ENCODE assay signal across 15 cellular contexts in the genomic region with DNA sequence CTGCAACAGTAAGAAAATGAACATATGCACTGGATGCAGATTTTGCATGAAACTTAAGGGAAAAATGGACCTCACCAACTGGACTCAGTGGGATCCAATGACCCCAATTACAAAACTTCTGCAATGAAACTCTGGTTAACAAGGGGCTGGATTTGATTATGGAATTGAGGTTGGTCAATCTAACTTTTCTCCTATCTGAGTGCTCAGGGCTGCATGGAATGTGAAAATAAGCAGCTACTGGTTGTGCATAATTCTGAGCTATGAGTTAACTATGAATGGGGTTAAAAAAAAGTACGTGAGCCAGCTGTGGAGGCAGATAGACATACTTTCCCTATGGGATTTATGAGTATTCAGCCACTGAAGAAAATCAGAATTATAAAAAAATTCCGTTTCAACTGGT. TPM values are rescaled to one million over a fixed set of nuclear protein-coding genes. Genes with fewer than 3 reads are reported as not detected.
DNase-seq lines count a peak whose midpoint lies in the region; ATAC-seq and TF ChIP-seq lines count a peak whose summit lies in the region.
"Had no signal": no experiment of that assay in that cellular context is flagged by ENCODE, and none has a peak within 500 bp of the region (broad histone marks: within the 10 kb centered on the region; RNA-seq: fewer than 3 reads in every experiment).

No MANE protein-coding gene starts in this region.

- CTCF ChIA-PET in WTC11 (lab: Charles Lee) = interaction anchor here (0.7 to 1.3 kb wide), 4 partner anchors 8 to 121 kb away, joined by 3 to 4 read pairs (median 4); no protein-coding TSS in a partner anchor

- peaks cover 9% of the 10 kb centered on the region for H3K36me3 Mint-ChIP-seq in WTC11

- TF ChIP-seq CTCF in WTC11 (IDR thresholded peaks at IDR 0.05) (no peak), fibroblast of the aortic adventitia (IDR thresholded peaks at IDR 0.05; ENCODE audit: insufficient read depth, low read length) (no peak), parathyroid adenoma (IDR thresholded peaks at IDR 0.05) (no peak)

- no peaks in the 10 kb centered on the region for H3K27me3 Mint-ChIP-seq in WTC11 (ENCODE audit: low read depth)

- in situ Hi-C loops in G401 (cut with HindIII; ENCODE audit: low sequenced_read_pairs) = no loop called here

- H3K79me2 ChIP-seq in parathyroid adenoma = no peaks in the 10 kb centered on the region

- no peak overlapping the region for H3K27ac Mint-ChIP-seq in WTC11

- H3K4me3 ChIP-seq in fibroblast of the aortic adventitia (ENCODE audit: low read depth, low read length) (no peak overlapping the region), parathyroid adenoma (ENCODE audit: low read depth, low read length) (no peak overlapping the region)
- H3K4me3 ChIP-seq: BLaER1 treated with 17β-estradiol and CSF1 and Interleukin-3, amounts not matched to agents 10 nM and 100 nM had no signal

- H3K9ac ChIP-seq in parathyroid adenoma = no peak overlapping the region
- H3K9ac ChIP-seq: BLaER1 treated with 17β-estradiol and CSF1 and Interleukin-3, amounts not matched to agents 10 nM and 100 nM had no signal

- H3K9me3 Mint-ChIP-seq in WTC11 = peaks cover 26% of the 10 kb centered on the region

- H2AFZ ChIP-seq in parathyroid adenoma = peak overlapping the region; percentile 65

- no peak overlapping the region for H3K4me2 ChIP-seq in parathyroid adenoma (ENCODE audit: low read length)
- H3K4me2 ChIP-seq: BLaER1 treated with 17β-estradiol and CSF1 and Interleukin-3, amounts not matched to agents 10 nM and 100 nM had no signal

- H3K4me1 ChIP-seq in parathyroid adenoma = no peaks in the 10 kb centered on the region

- H3K4me3 Mint-ChIP-seq in WTC11 = peak overlapping the region; percentile 34

- H3K9me3 ChIP-seq in parathyroid adenoma (ENCODE audit: control insufficient read depth, low read length) = no peaks in the 10 kb centered on the region

- DNase-seq in WTC11 (ENCODE audit: low spot score) = no peak
- peak; percentile 39 for DNase-seq in fibroblast of the aortic adventitia (ENCODE audit: low read depth)
- DNase-seq in cortex of kidney (lab: John Stamatoyannopoulos, UW) = no peak
- no peak for DNase-seq in G401 (ENCODE audit: low spot score)
- no peak for DNase-seq in NCI-H748 (lab: John Stamatoyannopoulos, UW; ENCODE audit: unreplicated experiment)
- no peak for DNase-seq in T-helper 2 cell
- DNase-seq: DMS 273 treated with DMSO at 0.1 percent for 48 hours, HCEC 1CT, Karpas-422, NCI-H2029, NCI-H510A, SIG-M5 had no signal

- peaks cover 20% of the 10 kb centered on the region for H3K4me1 Mint-ChIP-seq in WTC11

- POLR2A ChIA-PET in WTC11 (lab: Charles Lee) = no interaction called here

- H3K27ac ChIP-seq in parathyroid adenoma = no peak overlapping the region
- H3K27ac ChIP-seq: BLaER1 treated with 17β-estradiol and CSF1 and Interleukin-3, amounts not matched to agents 10 nM and 100 nM had no signal

- peak; percentile 14 for ATAC-seq in GM18502 (IDR thresholded peaks at IDR 0.05; ENCODE audit: poor library complexity, unreplicated experiment)
- no peak for ATAC-seq in WTC11

- no peaks in the 10 kb centered on the region for H3K36me3 ChIP-seq in parathyroid adenoma (ENCODE audit: control insufficient read depth, insufficient read depth, low read length)
- H3K36me3 ChIP-seq: BLaER1 treated with 17β-estradiol and CSF1 and Interleukin-3, amounts not matched to agents 10 nM and 100 nM had no signal

- H3K27me3 ChIP-seq in parathyroid adenoma (ENCODE audit: control insufficient read depth, insufficient read depth, low read length) = no peaks in the 10 kb centered on the region
- H3K27me3 ChIP-seq: BLaER1 treated with 17β-estradiol and CSF1 and Interleukin-3, amounts not matched to agents 10 nM and 100 nM had no signal

TF ChIP-seq in WTC11, 78 proteins besides CTCF, POLR2A, EP300 and RAD21:
- TF ChIP-seq ATF1 (CRISPR knock-in tag; IDR thresholded peaks at IDR 0.05) (no peak), ZNF317 (CRISPR knock-in tag; IDR thresholded peaks at IDR 0.05; ENCODE audit: borderline replicate concordance, low read depth) (no peak), ZNF532 (CRISPR knock-in tag; IDR thresholded peaks at IDR 0.05; ENCODE audit: borderline replicate concordance) (no peak)

RNA-seq across cellular contexts. Expression of gene FAM20A, which starts 9.2 kb away (rescaled TPM):
- total RNA-seq in WTC11 (2021) (1.3 to 5.8 TPM (median 2.0 TPM) in 3 replicates), fibroblast of the aortic adventitia (ENCODE audit: low replicate concordance) (10.5 and 37.0 TPM in 2 replicates)
- not detected in 2 replicates for total RNA-seq in G401 (2014; rRNA removed; shearing (Covaris generic))
